Comparison of ENCODE assay signal across 23 cellular contexts in genomic region chr14:39228044-39228443, GRCh38. TPM values are rescaled to one million over a fixed set of nuclear protein-coding genes. Genes with fewer than 3 reads are reported as not detected.
DNase-seq lines count a peak whose midpoint lies in the region; ATAC-seq and FAIRE-seq lines count a peak whose summit lies in the region.
"Had no signal": no experiment of that assay in that cellular context is flagged by ENCODE, and none has a peak within 500 bp of the region (broad histone marks: within the 10 kb centered on the region; RNA-seq: fewer than 3 reads in every experiment).

No MANE protein-coding gene starts in this region.

- peaks cover 0 to 3% of the 10 kb centered on the region in 2 donors for H3K4me1 ChIP-seq in small intestine (ENCODE audit: control insufficient read depth in 2 of 2, insufficient read depth in 1 of 2, low read depth in 1 of 2, low read length in 1 of 2)
- H3K4me1 ChIP-seq: breast epithelium, testis had no signal

- H3K36me3 Mint-ChIP-seq in activated naive CD4-positive, alpha-beta T cell treated with anti-CD3 and anti-CD28 coated beads for 36 hours (ENCODE audit: low read depth), result no peaks in the 10 kb centered on the region
- no peaks in the 10 kb centered on the region for H3K36me3 Mint-ChIP-seq in T-cell
- no peaks in the 10 kb centered on the region for H3K36me3 Mint-ChIP-seq in activated naive CD8-positive, alpha-beta T cell treated with anti-CD3 and anti-CD28 coated beads, Interleukin-2, amount 50 U/mL, for 24 hours (ENCODE audit: low read depth)

- no peak for FAIRE-seq in small intestine (lab: Jason Lieb, UNC)
- FAIRE-seq: colon, urothelium cell line had no signal

- H3K36me3 ChIP-seq in small intestine (ENCODE audit: control insufficient read depth in 2 of 2, insufficient read depth in 2 of 2, low read length in 2 of 2), result no peaks in the 10 kb centered on the region
- H3K36me3 ChIP-seq: breast epithelium, left lung, MG63, WERI-Rb-1 had no signal

- intact Hi-C loops in activated naive CD4-positive, alpha-beta T cell treated with anti-CD3 and anti-CD28 coated beads for 36 hours (cut with micrococcal nuclease), result loop anchor here (2.0 kb wide), 1 partner anchor 113 kb away; the partner anchor contains the start of gene GEMIN2

- no peak overlapping the region for H3K4me3 Mint-ChIP-seq in activated naive CD4-positive, alpha-beta T cell treated with anti-CD3 and anti-CD28 coated beads for 36 hours
- H3K4me3 Mint-ChIP-seq in T-cell, result no peak overlapping the region
- no peak overlapping the region for H3K4me3 Mint-ChIP-seq in activated naive CD8-positive, alpha-beta T cell treated with anti-CD3 and anti-CD28 coated beads, Interleukin-2, amount 50 U/mL, for 24 hours

- peak overlapping the region; percentile 90 for H3K27ac Mint-ChIP-seq in activated naive CD4-positive, alpha-beta T cell treated with anti-CD3 and anti-CD28 coated beads for 36 hours
- H3K27ac Mint-ChIP-seq in T-cell, result peak overlapping the region; percentile 94 to 96
- H3K27ac Mint-ChIP-seq in activated naive CD8-positive, alpha-beta T cell treated with anti-CD3 and anti-CD28 coated beads, Interleukin-2, amount 50 U/mL, for 24 hours, result peak overlapping the region; percentile 84

- ATAC-seq in T-cell (replicated peaks in 1 of 4), result no peak
- no peak for ATAC-seq in activated naive CD8-positive, alpha-beta T cell treated with anti-CD3 and anti-CD28 coated beads, Interleukin-2, amount 50 U/mL, for 24 hours
- no peak for ATAC-seq in HG02970 (IDR thresholded peaks at IDR 0.05; ENCODE audit: low FRiP score, unreplicated experiment)
- ATAC-seq: esophagus mucosa, left lung had no signal

- H3K9me3 ChIP-seq in small intestine (ENCODE audit: control insufficient read depth, low read depth), result no peaks in the 10 kb centered on the region
- H3K9me3 ChIP-seq: breast epithelium, left lung, MG63, testis had no signal

- POLR2A ChIA-PET in T-cell (lab: Charles Lee), result no interaction called here

- no peak overlapping the region for H3K27ac ChIP-seq in small intestine (ENCODE audit: low read depth in 1 of 2, low read length in 1 of 2)
- H3K27ac ChIP-seq: breast epithelium, left lung, SK-N-MC, testis, WERI-Rb-1 had no signal

- no peak for DNase-seq in activated naive CD4-positive, alpha-beta T cell treated with anti-CD3 and anti-CD28 coated beads for 36 hours
- DNase-seq in activated naive CD4-positive, alpha-beta T cell treated with anti-CD3 and anti-CD28 coated beads, Interleukin-2, amount 50 U/mL, for 16 hours, result no peak
- no peak for DNase-seq in T-cell
- DNase-seq in activated naive CD8-positive, alpha-beta T cell treated with anti-CD3 and anti-CD28 coated beads, Interleukin-2, amount 50 U/mL, for 24 hours, result no peak
- peak; percentile 54 for DNase-seq in small intestine
- DNase-seq in NCI-H446 treated with DMSO at 0.1 percent for 48 hours (lab: John Stamatoyannopoulos, UW), result no peak
- DNase-seq: amniotic stem cell; C1 segment of cervical spinal cord; effector CD8-positive, alpha-beta T cell; foreskin melanocyte; left lung; MG63; NCI-H1417; NCI-H82; T-helper 9 cell; testis; WERI-Rb-1 had no signal

- 26 to 69% (median 52%) methylated on average over 3 of the region's 3 CpGs for WGBS in small intestine, 3 donors

- no peaks in the 10 kb centered on the region for H3K27me3 ChIP-seq in small intestine (ENCODE audit: control insufficient read depth in 2 of 2, insufficient read depth in 2 of 2, low read length in 2 of 2)
- H3K27me3 ChIP-seq: breast epithelium, left lung, MG63, testis had no signal

- H3K27me3 Mint-ChIP-seq in activated naive CD4-positive, alpha-beta T cell treated with anti-CD3 and anti-CD28 coated beads for 36 hours (ENCODE audit: low read depth), result no peaks in the 10 kb centered on the region
- peaks cover 0 to under 1% of the 10 kb centered on the region in 2 donors for H3K27me3 Mint-ChIP-seq in T-cell
- no peaks in the 10 kb centered on the region for H3K27me3 Mint-ChIP-seq in activated naive CD8-positive, alpha-beta T cell treated with anti-CD3 and anti-CD28 coated beads, Interleukin-2, amount 50 U/mL, for 24 hours

- peaks cover 33% of the 10 kb centered on the region for H3K4me1 Mint-ChIP-seq in activated naive CD4-positive, alpha-beta T cell treated with anti-CD3 and anti-CD28 coated beads for 36 hours (ENCODE audit: low read depth)
- peaks cover 29 to 39% (median 30%) of the 10 kb centered on the region in 3 donors for H3K4me1 Mint-ChIP-seq in T-cell
- peaks cover 45% of the 10 kb centered on the region for H3K4me1 Mint-ChIP-seq in activated naive CD8-positive, alpha-beta T cell treated with anti-CD3 and anti-CD28 coated beads, Interleukin-2, amount 50 U/mL, for 24 hours

- CTCF ChIA-PET in activated naive CD4-positive, alpha-beta T cell treated with anti-CD3 and anti-CD28 coated beads for 36 hours (lab: Charles Lee), result no interaction called here
- CTCF ChIA-PET in T-cell (lab: Charles Lee), result no interaction called here

- H3K9me3 Mint-ChIP-seq in activated naive CD4-positive, alpha-beta T cell treated with anti-CD3 and anti-CD28 coated beads for 36 hours, result no peaks in the 10 kb centered on the region
- no peaks in the 10 kb centered on the region for H3K9me3 Mint-ChIP-seq in T-cell
- H3K9me3 Mint-ChIP-seq in activated naive CD8-positive, alpha-beta T cell treated with anti-CD3 and anti-CD28 coated beads, Interleukin-2, amount 50 U/mL, for 24 hours, result no peaks in the 10 kb centered on the region

- no peak overlapping the region for H3K4me3 ChIP-seq in small intestine (ENCODE audit: low read depth in 1 of 2, low read length in 2 of 2)
- H3K4me3 ChIP-seq: breast epithelium, left lung, MG63, SK-N-MC, testis had no signal

RNA-seq across cellular contexts. Expression of gene MIA2, which starts 5.7 kb away (rescaled TPM):
- total RNA-seq in activated naive CD4-positive, alpha-beta T cell treated with anti-CD3 and anti-CD28 coated beads for 36 hours, result 10 to 100 TPM; 19.9 to 20.9 TPM
- total RNA-seq in T-cell, result 10 to 100 TPM; 24.8 to 28.3 (median 25.5) TPM
- 100 to 1,000 TPM in 2 of 3 donors, 10 to 100 TPM in 1; 55.3 to 264 (median 161) TPM for polyA plus RNA-seq in small intestine

RNA-seq across cellular contexts. Expression of gene PNN, which starts 53.0 kb away (rescaled TPM):
- 100 to 1,000 TPM in 1 of 2 experiments, 10 to 100 TPM in 1; 99.6 to 100 TPM for total RNA-seq in activated naive CD4-positive, alpha-beta T cell treated with anti-CD3 and anti-CD28 coated beads for 36 hours
- total RNA-seq in T-cell, result 100 to 1,000 TPM in 2 of 5 donors, 10 to 100 TPM in 3; 80.2 to 136 (median 94.4) TPM
- 10 to 100 TPM; 21.1 to 33.1 (median 25.3) TPM for polyA plus RNA-seq in small intestine

RNA-seq across cellular contexts. Expression of gene TRAPPC6B, which starts 57.9 kb away (rescaled TPM):
- 10 to 100 TPM; 19.8 TPM for total RNA-seq in activated naive CD4-positive, alpha-beta T cell treated with anti-CD3 and anti-CD28 coated beads for 36 hours
- 10 to 100 TPM; 14.9 to 34.3 (median 30.1) TPM for total RNA-seq in T-cell
- 10 to 100 TPM; 10.8 to 12.3 (median 12.0) TPM for polyA plus RNA-seq in small intestine
